In genomic region chr1:203475012-203475981, GRCh38 we compare ENCODE assay signal across 9 cellular contexts. TPM values are rescaled to one million over a fixed set of nuclear protein-coding genes. Genes with fewer than 3 reads are reported as not detected.
DNase-seq lines count a peak whose midpoint lies in the region; ATAC-seq, FAIRE-seq and TF ChIP-seq lines count a peak whose summit lies in the region.
"Had no signal": no experiment of that assay in that cellular context is flagged by ENCODE, and none has a peak within 500 bp of the region (broad histone marks: within the 10 kb centered on the region; RNA-seq: fewer than 3 reads in every experiment).

TSS of gene PRELP (plus strand) at chr1:203475806. CDS start at chr1:203483185, 7,379 bp downstream.

- ATAC-seq in GM21360 (IDR thresholded peaks at IDR 0.05; ENCODE audit: unreplicated experiment) (no peak), HG02588 (IDR thresholded peaks at IDR 0.05; ENCODE audit: unreplicated experiment) (no peak)

- POLR2A ChIA-PET in AG04450 (lab: Yijun Ruan, JAX), result no interaction called here

- CTCF ChIA-PET in AG04450 (lab: Charles Lee), result interaction anchor here (0.7 to 2.0 kb wide), 9 partner anchors 9 to 136 kb away, joined by 3 to 9 read pairs (median 6); no protein-coding TSS in a partner anchor

- TF ChIP-seq CTCF in AG04450 (IDR thresholded peaks at IDR 0.05; ENCODE audit: low read depth, low read length), result peak; percentile 9; the same call in 1 of the 2 replicates

- peaks cover 7% of the 10 kb centered on the region for H3K27me3 ChIP-seq in AG04450 (ENCODE audit: control insufficient read depth, insufficient read depth, low read length)

- DNase-seq in AG04450 (ENCODE audit: low read depth, low spot score) (no peak), NCI-H1694 (lab: John Stamatoyannopoulos, UW) (peak; percentile 54), midbrain (lab: John Stamatoyannopoulos, UW) (peak; percentile 64), KG1 (lab: John Stamatoyannopoulos, UW) (no peak)
- DNase-seq in stimulated activated CD4-positive, alpha-beta T cell treated with anti-CD3 and anti-CD28 coated beads, Interleukin-4, amount 100 ng/mL, for 1 hour, result no peak

- no peak within 1 kb of the TSS for H3K27ac ChIP-seq in AG04450 (ENCODE audit: low read depth, low read length)
- H3K27ac ChIP-seq: C4-2B had no signal

- no peaks in the 10 kb centered on the region for H3K9me3 ChIP-seq in AG04450 (ENCODE audit: control insufficient read depth, insufficient read depth, low read length)

- H3K4me3 ChIP-seq in AG04450 (ENCODE audit: low read depth, low read length), result 0 out of 2 replicates have a peak within 1 kb of the TSS, but pooled peaks have one; percentile 10

- FAIRE-seq in endometrium (lab: Jason Lieb, UNC), result peak; percentile 57

RNA-seq across cellular contexts. Expression of gene PRELP, which starts in this region (rescaled TPM):
- polyA plus RNA-seq in AG04450 (2011; rRNA removed), result 0.65 and 0.68 TPM in 2 replicates
- polyA minus RNA-seq in AG04450 (2011; rRNA and poly(A)+ RNA removed), result 0.35 and 0.37 TPM in 2 replicates

Comparison
In these comparisons a context has a peak if more than half of its experiments do, and no peak if none do; other contexts are left out.
1. DNase-seq: peak in NCI-H1694 (single experiment) and midbrain (single experiment); none in AG04450 (single experiment), KG1 (single experiment) and stimulated activated CD4-positive, alpha-beta T cell treated with anti-CD3 and anti-CD28 coated beads, Interleukin-4, amount 100 ng/mL, for 1 hour (single experiment).